In genomic region chr7:151195616-151196450, GRCh38 we compare ENCODE assay signal across 20 cellular contexts. TPM values are rescaled to one million over a fixed set of nuclear protein-coding genes. Genes with fewer than 3 reads are reported as not detected.
DNase-seq lines count a peak whose midpoint lies in the region; ATAC-seq, FAIRE-seq and TF ChIP-seq lines count a peak whose summit lies in the region.
"Had no signal": no experiment of that assay in that cellular context is flagged by ENCODE, and none has a peak within 500 bp of the region (broad histone marks: within the 10 kb centered on the region; RNA-seq: fewer than 3 reads in every experiment).

No MANE protein-coding gene starts in this region.

- CTCF ChIA-PET in HEK293 (lab: Yijun Ruan, JAX) (interaction anchor here (1.2 kb wide), 1 partner anchor 85 kb away, joined by 4 read pairs; no protein-coding TSS in a partner anchor), K562 (lab: Yijun Ruan, JAX; ENCODE audit: low intra/inter-chr PET ratio) (interaction anchor here (0.6 to 0.7 kb wide), 2 partner anchors 10 to 107 kb away, joined by 3 to 5 read pairs; no protein-coding TSS in a partner anchor)

- intact Hi-C loops in K562 (cut with micrococcal nuclease), result no loop called here
- intact Hi-C loops in kidney (cut with DNase I), result no loop called here

- peaks cover 6% of the 10 kb centered on the region for H3K27me3 Mint-ChIP-seq in T-helper 2 cell treated with Interferon-gamma antibody and Interleukin-4, amounts not matched to agents 5 μg/mL and 100 μg/mL, for 36 hours (ENCODE audit: low read depth)

- H3K4me3 Mint-ChIP-seq in T-helper 2 cell treated with Interferon-gamma antibody and Interleukin-4, amounts not matched to agents 5 μg/mL and 100 μg/mL, for 36 hours, result no peak overlapping the region
- H3K4me3 Mint-ChIP-seq: HFFc6 had no signal

- ATAC-seq in K562 (peak; percentile 10; the same call in 2 of the 3 replicates), HG03175 (IDR thresholded peaks at IDR 0.05; ENCODE audit: unreplicated experiment) (no peak)
- ATAC-seq: SK-N-SH treated with all-trans-retinoic acid at 6 μM for 48 hours had no signal

- no peaks in the 10 kb centered on the region for H3K9me3 Mint-ChIP-seq in T-helper 2 cell treated with Interferon-gamma antibody and Interleukin-4, amounts not matched to agents 5 μg/mL and 100 μg/mL, for 36 hours
- H3K9me3 Mint-ChIP-seq: HFFc6 had no signal

- H3K36me3 Mint-ChIP-seq in T-helper 2 cell treated with Interferon-gamma antibody and Interleukin-4, amounts not matched to agents 5 μg/mL and 100 μg/mL, for 36 hours (ENCODE audit: low read depth), result no peaks in the 10 kb centered on the region

- H3K4me2 ChIP-seq in K562 (ENCODE audit: insufficient read depth, low read length), result no peak overlapping the region

- H3K27ac ChIP-seq in HEK293 (ENCODE audit: extremely low read depth, low read depth, low read length), result no peak overlapping the region
- no peak overlapping the region for H3K27ac ChIP-seq in K562 (ENCODE audit: extremely low read depth, low read depth, low read length)
- no peak overlapping the region for H3K27ac ChIP-seq in kidney (ENCODE audit: low read depth in 2 of 2, low read length in 2 of 2)
- H3K27ac ChIP-seq: GM23248 had no signal

- POLR2A ChIA-PET in HEK293 (lab: Yijun Ruan, JAX) (no interaction called here), K562 (lab: Yijun Ruan, JAX) (interaction anchor here (0.5 to 1.8 kb wide), 3 partner anchors 8 to 97 kb away, joined by 3 to 4 read pairs (median 4); partner anchors contain the start of gene ASB10)

- H3K4me1 ChIP-seq in HEK293 (ENCODE audit: control insufficient read depth, insufficient read depth, low read length) (no peaks in the 10 kb centered on the region), K562 (replicated peaks in 1 of 2; ENCODE audit: control insufficient read depth in 2 of 2, insufficient read depth in 2 of 2, low read length in 2 of 2) (peaks cover 0 to 8% of the 10 kb centered on the region in 2 experiments; a peak in 1 of 5 replicates), kidney (ENCODE audit: control insufficient read depth in 1 of 2, insufficient read depth in 1 of 2, low read depth in 1 of 2, low read length in 2 of 2) (peaks cover 0 to 4% of the 10 kb centered on the region in 2 donors)
- H3K4me1 ChIP-seq: Caco-2 had no signal

- H3K27ac Mint-ChIP-seq in T-helper 2 cell treated with Interferon-gamma antibody and Interleukin-4, amounts not matched to agents 5 μg/mL and 100 μg/mL, for 36 hours, result no peak overlapping the region
- H3K27ac Mint-ChIP-seq: HFFc6 had no signal

- under 1% methylated on average over 19 of the region's 19 CpGs for WGBS in K562 (ENCODE audit: insufficient coverage, low coverage, missing lambda C conversion rate)

- H3K9me3 ChIP-seq in HEK293 (ENCODE audit: control insufficient read depth, insufficient read depth, low read depth, low read length) (no peaks in the 10 kb centered on the region), K562 (replicated peaks; ENCODE audit: control insufficient read depth, insufficient read depth, low read depth, low read length) (no peaks in the 10 kb centered on the region), kidney (ENCODE audit: control insufficient read depth in 1 of 2, low read length in 2 of 2) (no peaks in the 10 kb centered on the region)
- H3K9me3 ChIP-seq: Caco-2 had no signal

- H3K79me2 ChIP-seq in K562 (ENCODE audit: control insufficient read depth, insufficient read depth, low read length), result no peaks in the 10 kb centered on the region

- H4K20me1 ChIP-seq in K562 (replicated peaks; ENCODE audit: control insufficient read depth, insufficient read depth, low read length), result peaks cover 29% of the 10 kb centered on the region

- DNase-seq in K562 (ENCODE audit: extremely low read depth in 1 of 4, low spot score in 3 of 4) (no peak), kidney (peak; percentile 34)
- no peak for DNase-seq in T-helper 2 cell treated with Interferon-gamma antibody and Interleukin-4, amounts not matched to agents 5 μg/mL and 100 μg/mL, for 36 hours (ENCODE audit: low spot score)
- DNase-seq: ACHN, AML-193, Caco-2, DMS153, GM23248, HFFc6, Kasumi-1, NCI-H1105 treated with DMSO at 0.1 percent for 48 hours, NCI-H1694 treated with DMSO at 0.1 percent for 48 hours, NCI-H226, OCI-M1, SHP77 treated with DMSO at 0.1 percent for 48 hours had no signal

- no peak for TF ChIP-seq EP300 in K562 (IDR thresholded peaks at IDR 0.05; ENCODE audit: low read length)

- no peak for TF ChIP-seq POLR2A in K562 (conservative IDR thresholded peaks at IDR 0.05)

- in situ Hi-C loops in K562 (cut with MboI), result no loop called here

- TF ChIP-seq RAD21 in K562 (CRISPR knock-in tag; conservative IDR thresholded peaks at IDR 0.05 in 1 of 2, IDR thresholded peaks at IDR 0.05 in 1 of 2), result peak in 1 of 2 experiments; percentile 36; a peak in 2 of 4 replicates

- TF ChIP-seq CTCF in HEK293 (tag by site-specific recombination; IDR thresholded peaks at IDR 0.05) (peak; percentile 51), K562 (IDR thresholded peaks at IDR 0.05 in 2 of 3, conservative IDR thresholded peaks at IDR 0.05 in 1 of 3; ENCODE audit: insufficient read depth in 2 of 3, low read depth in 1 of 3, low read length in 3 of 3) (peak; percentile 8 to 23 (median 19); a peak in 1 of 6 replicates), kidney (IDR thresholded peaks at IDR 0.05; ENCODE audit: borderline replicate concordance, extremely low read depth, insufficient read depth) (no peak)

- no peaks in the 10 kb centered on the region for H3K4me1 Mint-ChIP-seq in T-helper 2 cell treated with Interferon-gamma antibody and Interleukin-4, amounts not matched to agents 5 μg/mL and 100 μg/mL, for 36 hours (ENCODE audit: low read depth)

- H2AFZ ChIP-seq in K562 (ENCODE audit: low read depth, low read length), result no peak overlapping the region
- H2AFZ ChIP-seq: GM23248 had no signal

- peaks cover 82 to 96% of the 10 kb centered on the region in 2 experiments for H3K27me3 ChIP-seq in K562 (ENCODE audit: control insufficient read depth in 2 of 2, insufficient read depth in 2 of 2, low read length in 2 of 2)

- H3K9me1 ChIP-seq in K562 (ENCODE audit: control insufficient read depth, insufficient read depth, low read length), result no peaks in the 10 kb centered on the region

- FAIRE-seq in K562 (lab: Jason Lieb, UNC), result no peak
- FAIRE-seq in kidney (lab: Jason Lieb, UNC), result no peak
- FAIRE-seq: GM12892 had no signal

- H3K9ac ChIP-seq in K562 (ENCODE audit: insufficient read depth in 1 of 2, low read depth in 2 of 2, low read length in 2 of 2) (no peak overlapping the region), kidney (ENCODE audit: low read length in 2 of 2) (no peak overlapping the region)
- H3K9ac ChIP-seq: GM23248 had no signal

- H3K36me3 ChIP-seq in HEK293 (ENCODE audit: control insufficient read depth in 2 of 2, insufficient read depth in 1 of 2, low read length in 2 of 2) (no peaks in the 10 kb centered on the region), K562 (ENCODE audit: control insufficient read depth, insufficient read depth, low read length) (no peaks in the 10 kb centered on the region), kidney (ENCODE audit: control insufficient read depth in 1 of 2, insufficient read depth in 2 of 2, low read length in 2 of 2) (no peaks in the 10 kb centered on the region)

- no TSS peak for BruUV-seq in K562 (replicated peaks; lab: Mats Ljungman, UMichigan)

- no peak overlapping the region for H3K4me3 ChIP-seq in HEK293 (ENCODE audit: low read depth, low read length)
- H3K4me3 ChIP-seq in K562, result no peak overlapping the region
- H3K4me3 ChIP-seq in kidney (ENCODE audit: low read length in 2 of 2), result no peak overlapping the region
- H3K4me3 ChIP-seq: GM23248 had no signal

RNA-seq across cellular contexts. Expression of gene ASB10, which starts 8.8 kb away (rescaled TPM):
- not detected in 2 replicates for total RNA-seq in K562 (2011; cell fraction: chromatin; rRNA removed; ENCODE audit: low replicate concordance)
- not detected in 2 replicates for total RNA-seq in K562 (2011; cell fraction: nucleolus; rRNA removed)
- total RNA-seq in K562 (2011; cell fraction: nucleoplasm; rRNA removed), result not detected in 2 replicates
- total RNA-seq in K562 (2014; rRNA removed) (not detected in 2 replicates), K562 (2014; rRNA removed; fragmentation: Illumina TruSeq; extraction: Trizol) (not detected in 2 replicates), K562 (2015; rRNA removed; fragmentation: Illumina TruSeq; extraction: Trizol) (not detected in 2 replicates), K562 (2021) (not detected in 2 replicates), kidney (not detected)
- polyA plus RNA-seq in K562 (2011; rRNA removed) (not detected in 2 replicates), K562 (2014; fragmentation: Illumina TruSeq; extraction: Trizol) (not detected in 2 replicates), K562 (2014; fragmentation: Nextera tagmentation; extraction: Ambion mirVana) (not detected), K562 (2014; rRNA removed) (not detected in 2 replicates), kidney (ENCODE audit: insufficient read depth, low read depth, low replicate concordance) (0.22 TPM)
- polyA plus RNA-seq in K562 (2011; cell fraction: cytosol; rRNA removed), result not detected in 2 replicates
- polyA plus RNA-seq in K562 (2011; cell fraction: nucleus; rRNA removed), result not detected in 2 replicates
- polyA plus RNA-seq in K562 (2012), result not detected in 2 replicates
- not detected in 2 replicates for polyA minus RNA-seq in K562 (2011; rRNA and poly(A)+ RNA removed)
- polyA minus RNA-seq in K562 (2011; cell fraction: cytosol; rRNA and poly(A)+ RNA removed), result not detected in 2 replicates
- polyA minus RNA-seq in K562 (2011; cell fraction: nucleus; rRNA and poly(A)+ RNA removed), result not detected in 2 replicates
- total RNA-seq: Caco-2, GM23248, HFFc6, RPMI7951 had no signal
- polyA plus RNA-seq: GM23248 had no signal

RNA-seq across cellular contexts. Expression of gene H2BK1, which starts 14.5 kb away (rescaled TPM):
- total RNA-seq in K562 (2011; cell fraction: chromatin; rRNA removed; ENCODE audit: low replicate concordance), result 1.00 TPM in 1 of 2 replicates, not detected in the other
- total RNA-seq in K562 (2011; cell fraction: nucleolus; rRNA removed), result 1.6 and 4.0 TPM in 2 replicates
- 1.2 TPM in 1 of 2 replicates, not detected in the other for total RNA-seq in K562 (2011; cell fraction: nucleoplasm; rRNA removed)
- total RNA-seq in K562 (2014; rRNA removed) (not detected in 2 replicates), K562 (2014; rRNA removed; fragmentation: Illumina TruSeq; extraction: Trizol) (not detected in 2 replicates), K562 (2015; rRNA removed; fragmentation: Illumina TruSeq; extraction: Trizol) (not detected in 2 replicates), K562 (2021) (not detected in 2 replicates), kidney (not detected)
- polyA plus RNA-seq in K562 (2011; rRNA removed) (not detected in 2 replicates), K562 (2014; fragmentation: Illumina TruSeq; extraction: Trizol) (not detected in 2 replicates), K562 (2014; fragmentation: Nextera tagmentation; extraction: Ambion mirVana) (not detected), K562 (2014; rRNA removed) (not detected in 2 replicates), kidney (ENCODE audit: insufficient read depth, low read depth, low replicate concordance) (not detected)
- not detected in 2 replicates for polyA plus RNA-seq in K562 (2011; cell fraction: cytosol; rRNA removed)
- polyA plus RNA-seq in K562 (2011; cell fraction: nucleus; rRNA removed), result 0.53 TPM in 1 of 2 replicates, not detected in the other
- polyA plus RNA-seq in K562 (2012), result not detected in 2 replicates
- not detected in 2 replicates for polyA minus RNA-seq in K562 (2011; rRNA and poly(A)+ RNA removed)
- not detected in 2 replicates for polyA minus RNA-seq in K562 (2011; cell fraction: cytosol; rRNA and poly(A)+ RNA removed)
- polyA minus RNA-seq in K562 (2011; cell fraction: nucleus; rRNA and poly(A)+ RNA removed), result not detected in 2 replicates
- total RNA-seq: Caco-2, GM23248, HFFc6, RPMI7951 had no signal
- polyA plus RNA-seq: GM23248 had no signal

RNA-seq across cellular contexts. Expression of gene GBX1, which starts 28.3 kb away (rescaled TPM):
- not detected in 2 replicates for total RNA-seq in K562 (2011; cell fraction: chromatin; rRNA removed; ENCODE audit: low replicate concordance)
- total RNA-seq in K562 (2011; cell fraction: nucleolus; rRNA removed), result not detected in 2 replicates
- total RNA-seq in K562 (2011; cell fraction: nucleoplasm; rRNA removed), result not detected in 2 replicates
- total RNA-seq in K562 (2014; rRNA removed), result not detected in 2 replicates
- total RNA-seq in K562 (2014; rRNA removed; fragmentation: Illumina TruSeq; extraction: Trizol), result not detected in 2 replicates
- total RNA-seq in K562 (2015; rRNA removed; fragmentation: Illumina TruSeq; extraction: Trizol), result not detected in 2 replicates
- not detected in 2 replicates for total RNA-seq in K562 (2021)
- polyA plus RNA-seq in K562 (2011; rRNA removed), result not detected in 2 replicates
- polyA plus RNA-seq in K562 (2011; cell fraction: cytosol; rRNA removed), result not detected in 2 replicates
- not detected in 2 replicates for polyA plus RNA-seq in K562 (2011; cell fraction: nucleus; rRNA removed)
- not detected in 2 replicates for polyA plus RNA-seq in K562 (2012)
- not detected in 2 replicates for polyA plus RNA-seq in K562 (2014; fragmentation: Illumina TruSeq; extraction: Trizol)
- not detected for polyA plus RNA-seq in K562 (2014; fragmentation: Nextera tagmentation; extraction: Ambion mirVana)
- polyA plus RNA-seq in K562 (2014; rRNA removed), result not detected in 2 replicates
- not detected in 2 replicates for polyA minus RNA-seq in K562 (2011; rRNA and poly(A)+ RNA removed)
- not detected in 2 replicates for polyA minus RNA-seq in K562 (2011; cell fraction: cytosol; rRNA and poly(A)+ RNA removed)
- not detected in 2 replicates for polyA minus RNA-seq in K562 (2011; cell fraction: nucleus; rRNA and poly(A)+ RNA removed)
- total RNA-seq in kidney, result not detected
- polyA plus RNA-seq in kidney (ENCODE audit: insufficient read depth, low read depth, low replicate concordance), result not detected
- total RNA-seq: Caco-2, GM23248, HFFc6, RPMI7951 had no signal
- polyA plus RNA-seq: GM23248 had no signal

RNA-seq across cellular contexts. Expression of gene ABCF2, which starts 31.2 kb away (rescaled TPM):
- 65.4 and 103 TPM in 2 replicates for total RNA-seq in K562 (2011; cell fraction: chromatin; rRNA removed; ENCODE audit: low replicate concordance)
- total RNA-seq in K562 (2011; cell fraction: nucleolus; rRNA removed), result 49.7 and 54.7 TPM in 2 replicates
- total RNA-seq in K562 (2011; cell fraction: nucleoplasm; rRNA removed), result 43.1 and 48.4 TPM in 2 replicates
- total RNA-seq in K562 (2014; rRNA removed), result 117 and 145 TPM in 2 replicates
- 79.5 and 110 TPM in 2 replicates for total RNA-seq in K562 (2014; rRNA removed; fragmentation: Illumina TruSeq; extraction: Trizol)
- total RNA-seq in K562 (2015; rRNA removed; fragmentation: Illumina TruSeq; extraction: Trizol), result 113 TPM in 2 replicates
- total RNA-seq in K562 (2021), result 122 and 129 TPM in 2 replicates
- 43.1 and 62.1 TPM in 2 replicates for polyA plus RNA-seq in K562 (2011; rRNA removed)
- polyA plus RNA-seq in K562 (2011; cell fraction: cytosol; rRNA removed), result 54.5 and 89.8 TPM in 2 replicates
- 36.6 and 65.1 TPM in 2 replicates for polyA plus RNA-seq in K562 (2011; cell fraction: nucleus; rRNA removed)
- polyA plus RNA-seq in K562 (2012), result 64.0 and 75.1 TPM in 2 replicates
- polyA plus RNA-seq in K562 (2014; fragmentation: Illumina TruSeq; extraction: Trizol), result 165 and 177 TPM in 2 replicates
- polyA plus RNA-seq in K562 (2014; fragmentation: Nextera tagmentation; extraction: Ambion mirVana), result 100 to 1,000 TPM; 103 to 224 TPM
- 88.2 and 97.5 TPM in 2 replicates for polyA plus RNA-seq in K562 (2014; rRNA removed)
- 49.7 and 116 TPM in 2 replicates for polyA minus RNA-seq in K562 (2011; rRNA and poly(A)+ RNA removed)
- 23.5 and 52.3 TPM in 2 replicates for polyA minus RNA-seq in K562 (2011; cell fraction: cytosol; rRNA and poly(A)+ RNA removed)
- polyA minus RNA-seq in K562 (2011; cell fraction: nucleus; rRNA and poly(A)+ RNA removed), result 17.1 and 26.5 TPM in 2 replicates
- 30.8 TPM for total RNA-seq in kidney
- polyA plus RNA-seq in kidney (ENCODE audit: insufficient read depth, low read depth, low replicate concordance), result 22.5 TPM

RNA-seq across cellular contexts. Expression of gene CHPF2, which starts 36.5 kb away (rescaled TPM):
- total RNA-seq in K562 (2011; cell fraction: chromatin; rRNA removed; ENCODE audit: low replicate concordance), result 109 and 238 TPM in 2 replicates
- 182 and 210 TPM in 2 replicates for total RNA-seq in K562 (2011; cell fraction: nucleolus; rRNA removed)
- 98.1 and 129 TPM in 2 replicates for total RNA-seq in K562 (2011; cell fraction: nucleoplasm; rRNA removed)
- total RNA-seq in K562 (2014; rRNA removed) (18.8 and 21.4 TPM in 2 replicates), K562 (2014; rRNA removed; fragmentation: Illumina TruSeq; extraction: Trizol) (6.1 and 7.1 TPM in 2 replicates), K562 (2015; rRNA removed; fragmentation: Illumina TruSeq; extraction: Trizol) (12.0 and 13.1 TPM in 2 replicates), K562 (2021) (29.7 and 32.8 TPM in 2 replicates), kidney (45.2 TPM)
- polyA plus RNA-seq in K562 (2011; rRNA removed) (10.5 and 14.3 TPM in 2 replicates), K562 (2014; fragmentation: Illumina TruSeq; extraction: Trizol) (8.4 and 10.8 TPM in 2 replicates), K562 (2014; fragmentation: Nextera tagmentation; extraction: Ambion mirVana) (under 1 TPM; 0.08 to 0.24 TPM), K562 (2014; rRNA removed) (17.8 and 18.3 TPM in 2 replicates), kidney (ENCODE audit: insufficient read depth, low read depth, low replicate concordance) (15.6 TPM)
- 10.5 and 18.5 TPM in 2 replicates for polyA plus RNA-seq in K562 (2011; cell fraction: cytosol; rRNA removed)
- 112 and 142 TPM in 2 replicates for polyA plus RNA-seq in K562 (2011; cell fraction: nucleus; rRNA removed)
- 13.7 and 35.4 TPM in 2 replicates for polyA plus RNA-seq in K562 (2012)
- 16.5 and 17.8 TPM in 2 replicates for polyA minus RNA-seq in K562 (2011; rRNA and poly(A)+ RNA removed)
- 16.9 and 19.6 TPM in 2 replicates for polyA minus RNA-seq in K562 (2011; cell fraction: cytosol; rRNA and poly(A)+ RNA removed)
- polyA minus RNA-seq in K562 (2011; cell fraction: nucleus; rRNA and poly(A)+ RNA removed), result 86.3 and 114 TPM in 2 replicates

Comparison
In these comparisons a context has a peak if more than half of its experiments do, and no peak if none do; other contexts are left out.
1. Of the 44 proteins assayed by ChIP-seq in both K562 and HEK293: peak only in K562: none; only in HEK293: none; in both: CTCF; in neither: 43.